Comparison of ENCODE assay signal across 8 cellular contexts in genomic region chr20:63706852-63707557, GRCh38. TPM values are rescaled to one million over a fixed set of nuclear protein-coding genes. Genes with fewer than 3 reads are reported as not detected.
DNase-seq lines count a peak whose midpoint lies in the region; ATAC-seq and TF ChIP-seq lines count a peak whose summit lies in the region.

No MANE protein-coding gene starts in this region.

- CTCF ChIA-PET in activated B cell treated with CpG ODN at 0.5 μM for 24 hours (lab: Charles Lee), result interaction anchor here (0.9 to 2.5 kb wide), 3 partner anchors 30 to 273 kb away, joined by 3 to 10 read pairs (median 8); partner anchors contain the start of genes LIME1 and TPD52L2

- DNase-seq in DMS79 treated with DMSO at 0.1 percent for 48 hours (lab: John Stamatoyannopoulos, UW) (peak; percentile 43), LHCN-M2 (ENCODE audit: low read depth) (peak; percentile 44), activated B cell treated with CpG ODN at 0.5 μM for 24 hours (no peak), coronary artery (ENCODE audit: low spot score) (peak; percentile 79), lower leg skin (ENCODE audit: low spot score in 2 of 2) (peak in 1 of 2 donors; percentile 90), epidermal melanocyte (ENCODE audit: insufficient read length, low spot score) (no peak)
- peak; percentile 53 for DNase-seq in stimulated activated naive B cell treated with anti-CD40 and anti-IgM and Interleukin-4, amounts not matched to agents 10 μg/mL and 1 μg/mL and 100 μg/mL, for 72 hours

- no peaks in the 10 kb centered on the region for H3K27me3 Mint-ChIP-seq in activated B cell treated with CpG ODN at 0.5 μM for 24 hours
- H3K27me3 Mint-ChIP-seq in stimulated activated naive B cell treated with anti-CD40 and anti-IgM and Interleukin-4, amounts not matched to agents 10 μg/mL and 1 μg/mL and 100 μg/mL, for 72 hours, result no peaks in the 10 kb centered on the region

- H3K4me1 Mint-ChIP-seq in activated B cell treated with CpG ODN at 0.5 μM for 24 hours, result peaks cover 42% of the 10 kb centered on the region
- peaks cover 29 to 56% of the 10 kb centered on the region in 2 donors for H3K4me1 Mint-ChIP-seq in stimulated activated naive B cell treated with anti-CD40 and anti-IgM and Interleukin-4, amounts not matched to agents 10 μg/mL and 1 μg/mL and 100 μg/mL, for 72 hours

- no peak for TF ChIP-seq POLR2A in lower leg skin (IDR thresholded peaks at IDR 0.05)

- peak overlapping the region; percentile 77 to 94 for H3K27ac ChIP-seq in coronary artery

- ATAC-seq in GM21717 (IDR thresholded peaks at IDR 0.05; ENCODE audit: unreplicated experiment), result peak; percentile 23
- peak; percentile 16 for ATAC-seq in activated B cell treated with CpG ODN at 0.5 μM for 24 hours (ENCODE audit: low read depth)
- ATAC-seq in stimulated activated naive B cell treated with anti-CD40 and anti-IgM and Interleukin-4, amounts not matched to agents 10 μg/mL and 1 μg/mL and 100 μg/mL, for 72 hours (replicated peaks), result peak; percentile 67 to 69

- TF ChIP-seq CTCF in activated B cell treated with CpG ODN at 0.5 μM for 24 hours (IDR thresholded peaks at IDR 0.05), result no peak
- no peak for TF ChIP-seq CTCF in coronary artery (IDR thresholded peaks at IDR 0.05)
- TF ChIP-seq CTCF in lower leg skin (IDR thresholded peaks at IDR 0.05), result no peak

- peaks cover 59% of the 10 kb centered on the region for H3K36me3 Mint-ChIP-seq in activated B cell treated with CpG ODN at 0.5 μM for 24 hours (ENCODE audit: low read depth)
- peaks cover 30 to 46% of the 10 kb centered on the region in 2 donors for H3K36me3 Mint-ChIP-seq in stimulated activated naive B cell treated with anti-CD40 and anti-IgM and Interleukin-4, amounts not matched to agents 10 μg/mL and 1 μg/mL and 100 μg/mL, for 72 hours

- peak overlapping the region; percentile 90 for H3K4me3 ChIP-seq in coronary artery
- H3K4me3 ChIP-seq in lower leg skin (ENCODE audit: low read depth, poor library complexity, severe bottlenecking), result peak overlapping the region; percentile 48

- POLR2A ChIA-PET in activated B cell treated with CpG ODN at 0.5 μM for 24 hours (lab: Charles Lee), result interaction anchor here (0.6 to 3.4 kb wide), 22 partner anchors 9 to 273 kb away, joined by 3 to 36 read pairs (median 6); partner anchors contain the start of genes FNDC11, GMEB2, LIME1 and PPDPF

- intact Hi-C loops in activated B cell treated with CpG ODN at 0.5 μM for 24 hours (cut with micrococcal nuclease), result loop anchor here (1.0 to 5.0 kb wide), 9 partner anchors 24 to 265 kb away; partner anchors contain the start of genes RTEL1, SLC2A4RG and UCKL1
- intact Hi-C loops in lower leg skin (cut with DNase I; ENCODE audit: low total_unique reads), result no loop called here

- WGBS in lower leg skin, 2 donors, result 8 to 9% methylated on average over 22 to 37 of the region's 56 CpGs

- H3K9me3 Mint-ChIP-seq in activated B cell treated with CpG ODN at 0.5 μM for 24 hours, result no peaks in the 10 kb centered on the region
- H3K9me3 Mint-ChIP-seq in stimulated activated naive B cell treated with anti-CD40 and anti-IgM and Interleukin-4, amounts not matched to agents 10 μg/mL and 1 μg/mL and 100 μg/mL, for 72 hours, result no peaks in the 10 kb centered on the region

- H3K4me3 Mint-ChIP-seq in activated B cell treated with CpG ODN at 0.5 μM for 24 hours, result peak overlapping the region; percentile 87
- peak overlapping the region; percentile 90 to 92 for H3K4me3 Mint-ChIP-seq in stimulated activated naive B cell treated with anti-CD40 and anti-IgM and Interleukin-4, amounts not matched to agents 10 μg/mL and 1 μg/mL and 100 μg/mL, for 72 hours

- H3K27ac Mint-ChIP-seq in activated B cell treated with CpG ODN at 0.5 μM for 24 hours, result peak overlapping the region; percentile 72
- peak overlapping the region; percentile 88 for H3K27ac Mint-ChIP-seq in stimulated activated naive B cell treated with anti-CD40 and anti-IgM and Interleukin-4, amounts not matched to agents 10 μg/mL and 1 μg/mL and 100 μg/mL, for 72 hours

RNA-seq across cellular contexts. Expression of gene ARFRP1, which starts 0.8 kb away (rescaled TPM):
- 49.4 and 54.8 TPM in 2 replicates for total RNA-seq in LHCN-M2 (2014; rRNA removed)
- polyA plus RNA-seq in LHCN-M2 (2012), result 38.1 TPM
- total RNA-seq in activated B cell treated with CpG ODN at 0.5 μM for 24 hours, result 63.5 and 66.0 TPM in 2 replicates
- 10 to 100 TPM; 20.7 to 42.6 (median 34.7) TPM for total RNA-seq in lower leg skin

RNA-seq across cellular contexts. Expression of gene ZGPAT, which starts 0.8 kb away (rescaled TPM):
- total RNA-seq in LHCN-M2 (2014; rRNA removed) (31.5 and 40.1 TPM in 2 replicates), activated B cell treated with CpG ODN at 0.5 μM for 24 hours (40.7 and 44.0 TPM in 2 replicates), lower leg skin (10 to 100 TPM; 34.4 to 44.7 (median 35.9) TPM)
- 16.0 TPM for polyA plus RNA-seq in LHCN-M2 (2012)

RNA-seq across cellular contexts. Expression of gene TNFRSF6B, which starts 10.6 kb away (rescaled TPM):
- total RNA-seq in LHCN-M2 (2014; rRNA removed), result 6.2 and 6.7 TPM in 2 replicates
- 1.0 TPM for polyA plus RNA-seq in LHCN-M2 (2012)
- not detected in 2 replicates for total RNA-seq in activated B cell treated with CpG ODN at 0.5 μM for 24 hours
- total RNA-seq in lower leg skin, result 10 to 100 TPM in 2 of 4 donors, 1 to 10 TPM in 2; 3.0 to 49.5 (median 12.1) TPM

RNA-seq across cellular contexts. Expression of gene LIME1, which starts 29.5 kb away (rescaled TPM):
- total RNA-seq in LHCN-M2 (2014; rRNA removed) (16.2 and 19.1 TPM in 2 replicates), activated B cell treated with CpG ODN at 0.5 μM for 24 hours (10.2 and 10.8 TPM in 2 replicates), lower leg skin (10 to 100 TPM; 17.8 to 26.3 (median 21.8) TPM)
- 2.3 TPM for polyA plus RNA-seq in LHCN-M2 (2012)

RNA-seq across cellular contexts. Expression of gene SLC2A4RG, which starts 32.6 kb away (rescaled TPM):
- total RNA-seq in LHCN-M2 (2014; rRNA removed) (150 and 157 TPM in 2 replicates), activated B cell treated with CpG ODN at 0.5 μM for 24 hours (20.9 and 28.1 TPM in 2 replicates), lower leg skin (100 to 1,000 TPM in 2 of 4 donors, 10 to 100 TPM in 2; 79.9 to 127 (median 96.2) TPM)
- polyA plus RNA-seq in LHCN-M2 (2012), result 151 TPM

Comparison
In these comparisons a context has a peak if more than half of its experiments do, and no peak if none do; other contexts are left out.
1. DNase-seq: peak in DMS79 treated with DMSO at 0.1 percent for 48 hours (single experiment), LHCN-M2 (single experiment), coronary artery (single experiment) and stimulated activated naive B cell treated with anti-CD40 and anti-IgM and Interleukin-4, amounts not matched to agents 10 μg/mL and 1 μg/mL and 100 μg/mL, for 72 hours (single experiment); none in activated B cell treated with CpG ODN at 0.5 μM for 24 hours (single experiment) and epidermal melanocyte (single experiment).
2. ATAC-seq: peak in every context shown above with its lines; median percentile 68 in stimulated activated naive B cell treated with anti-CD40 and anti-IgM and Interleukin-4, amounts not matched to agents 10 μg/mL and 1 μg/mL and 100 μg/mL, for 72 hours; 23 in GM21717; 16 in activated B cell treated with CpG ODN at 0.5 μM for 24 hours.